ENCODE assay signal across 2 cellular contexts in genomic region chr1:168245042-168245441, GRCh38.
TF ChIP-seq lines count a peak whose summit lies in the region.

No MANE protein-coding gene starts in this region.

TF ChIP-seq in Ishikawa, 13 proteins besides CTCF, POLR2A, EP300 and RAD21:
- TF ChIP-seq CEBPB (IDR thresholded peaks at IDR 0.05): peak; percentile 51
- TF ChIP-seq TEAD4 (IDR thresholded peaks at IDR 0.05): no peak

TF ChIP-seq in H1, 55 proteins besides CTCF, POLR2A, EP300 and RAD21:
- TF ChIP-seq CEBPB (IDR thresholded peaks at IDR 0.05; ENCODE audit: low read depth, low read length): 0 out of 2 replicates have a peak, but pooled peaks have one; percentile 23
- no peak for TF ChIP-seq POLR2AphosphoS5 (IDR thresholded peaks at IDR 0.05; ENCODE audit: low read depth, low read length)
